In genomic region chr20:10603378-10603777, GRCh38 we compare ENCODE assay signal across 13 cellular contexts.
A peak's percentile ranks its signal among the peaks of the same experiment; 100 is the strongest.
DNase-seq lines count a peak whose midpoint lies in the region; ATAC-seq and TF ChIP-seq lines count a peak whose summit lies in the region.
"Had no signal": no experiment of that assay in that cellular context is flagged by ENCODE, and none has a peak within 500 bp of the region (broad histone marks: within the 10 kb centered on the region; RNA-seq: fewer than 3 reads in every experiment).

No MANE protein-coding gene starts in this region.

- H3K27ac Mint-ChIP-seq in T-helper 2 cell treated with Interferon-gamma antibody and Interleukin-4, amounts not matched to agents 5 μg/mL and 100 μg/mL, for 36 hours = peak overlapping the region; percentile 2
- H3K27ac Mint-ChIP-seq in glutamatergic neuron (ENCODE audit: unreplicated experiment) = peak overlapping the region; percentile 85
- H3K27ac Mint-ChIP-seq: activated naive CD4-positive, alpha-beta T cell treated with anti-CD3 and anti-CD28 coated beads for 36 hours; GM23338 had no signal

- peaks cover 34% of the 10 kb centered on the region for H3K4me1 ChIP-seq in skeletal muscle satellite cell (ENCODE audit: control insufficient read depth, insufficient read depth, low read length)

- peak overlapping the region; percentile 82 for H3K4me2 ChIP-seq in skeletal muscle satellite cell (ENCODE audit: low read length)
- H3K4me2 ChIP-seq: GM23338 had no signal

- DNase-seq in T-helper 2 cell treated with Interferon-gamma antibody and Interleukin-4, amounts not matched to agents 5 μg/mL and 100 μg/mL, for 36 hours (ENCODE audit: low spot score) = peak; percentile 49
- DNase-seq in glutamatergic neuron (no peak), NCI-H2196 treated with DMSO at 0.1 percent for 48 hours (lab: John Stamatoyannopoulos, UW; ENCODE audit: unreplicated experiment) (no peak), NCI-H524 treated with DMSO at 0.1 percent for 48 hours (lab: John Stamatoyannopoulos, UW) (no peak)
- no peak for DNase-seq in effector CD4-positive, alpha-beta T cell
- DNase-seq: activated naive CD4-positive, alpha-beta T cell treated with anti-CD3 and anti-CD28 coated beads for 36 hours; CD8-positive, alpha-beta memory T cell; head of caudate nucleus; NCI-H345 had no signal

- ATAC-seq in GM19351 (IDR thresholded peaks at IDR 0.05; ENCODE audit: unreplicated experiment) (peak; percentile 40), GM18873 (IDR thresholded peaks at IDR 0.05; ENCODE audit: low FRiP score, unreplicated experiment) (no peak)
- ATAC-seq: GM23338 had no signal

- peak overlapping the region; percentile 80 for H3K9ac ChIP-seq in skeletal muscle satellite cell (ENCODE audit: low read depth, low read length)

- TF ChIP-seq CTCF in glutamatergic neuron (IDR thresholded peaks at IDR 0.05; ENCODE audit: partially characterized antibody, unreplicated experiment) = no peak

- no peaks in the 10 kb centered on the region for H3K36me3 ChIP-seq in skeletal muscle satellite cell (ENCODE audit: insufficient read depth, low read length)

- no peaks in the 10 kb centered on the region for H3K9me3 ChIP-seq in skeletal muscle satellite cell (replicated peaks; ENCODE audit: low read length)

- peak overlapping the region; percentile 5 for H3K4me3 Mint-ChIP-seq in T-helper 2 cell treated with Interferon-gamma antibody and Interleukin-4, amounts not matched to agents 5 μg/mL and 100 μg/mL, for 36 hours
- peak overlapping the region; percentile 33 for H3K4me3 Mint-ChIP-seq in glutamatergic neuron (ENCODE audit: unreplicated experiment)
- H3K4me3 Mint-ChIP-seq: activated naive CD4-positive, alpha-beta T cell treated with anti-CD3 and anti-CD28 coated beads for 36 hours; CD8-positive, alpha-beta memory T cell; GM23338 had no signal

- peaks cover 2% of the 10 kb centered on the region for H3K27me3 Mint-ChIP-seq in T-helper 2 cell treated with Interferon-gamma antibody and Interleukin-4, amounts not matched to agents 5 μg/mL and 100 μg/mL, for 36 hours (ENCODE audit: low read depth)
- H3K27me3 Mint-ChIP-seq in glutamatergic neuron (ENCODE audit: unreplicated experiment) = peaks cover 7% of the 10 kb centered on the region
- H3K27me3 Mint-ChIP-seq: CD8-positive, alpha-beta memory T cell had no signal

- no peak overlapping the region for H3K4me3 ChIP-seq in skeletal muscle satellite cell (ENCODE audit: low read length)
- H3K4me3 ChIP-seq: GM23338 had no signal

- H3K4me1 Mint-ChIP-seq in T-helper 2 cell treated with Interferon-gamma antibody and Interleukin-4, amounts not matched to agents 5 μg/mL and 100 μg/mL, for 36 hours (ENCODE audit: low read depth) = peaks cover 27% of the 10 kb centered on the region
- H3K4me1 Mint-ChIP-seq in glutamatergic neuron (ENCODE audit: low read depth, unreplicated experiment) = peaks cover 45% of the 10 kb centered on the region
- H3K4me1 Mint-ChIP-seq: CD8-positive, alpha-beta memory T cell had no signal

- peaks cover 20% of the 10 kb centered on the region for H3K36me3 Mint-ChIP-seq in T-helper 2 cell treated with Interferon-gamma antibody and Interleukin-4, amounts not matched to agents 5 μg/mL and 100 μg/mL, for 36 hours (ENCODE audit: low read depth)
- H3K36me3 Mint-ChIP-seq in glutamatergic neuron (ENCODE audit: unreplicated experiment) = no peaks in the 10 kb centered on the region

- no peaks in the 10 kb centered on the region for H3K27me3 ChIP-seq in skeletal muscle satellite cell (ENCODE audit: control insufficient read depth, insufficient read depth, low read length)

- H3K9me3 Mint-ChIP-seq in T-helper 2 cell treated with Interferon-gamma antibody and Interleukin-4, amounts not matched to agents 5 μg/mL and 100 μg/mL, for 36 hours = no peaks in the 10 kb centered on the region
- peaks cover 2% of the 10 kb centered on the region for H3K9me3 Mint-ChIP-seq in glutamatergic neuron (ENCODE audit: unreplicated experiment)
- H3K9me3 Mint-ChIP-seq: activated naive CD4-positive, alpha-beta T cell treated with anti-CD3 and anti-CD28 coated beads for 36 hours; CD8-positive, alpha-beta memory T cell; GM23338 had no signal
